ENCODE assay signal across 9 cellular contexts in genomic region chr14:22002860-22003284, GRCh38.
DNase-seq lines count a peak whose midpoint lies in the region; ATAC-seq lines count a peak whose summit lies in the region.
"Had no signal": no experiment of that assay in that cellular context is flagged by ENCODE, and none has a peak within 500 bp of the region (broad histone marks: within the 10 kb centered on the region; RNA-seq: fewer than 3 reads in every experiment).

No MANE protein-coding gene starts in this region.

- peaks cover 34% of the 10 kb centered on the region for H3K4me1 Mint-ChIP-seq in activated CD4-positive, alpha-beta T cell treated with anti-CD3 and anti-CD28 coated beads, Interleukin-2, amount 10 ng/mL, durations not matched to agents 7 days and 5 days

- H3K27me3 Mint-ChIP-seq in activated CD4-positive, alpha-beta T cell treated with anti-CD3 and anti-CD28 coated beads, Interleukin-2, amount 10 ng/mL, durations not matched to agents 7 days and 5 days: no peaks in the 10 kb centered on the region

- POLR2A ChIA-PET in activated CD4-positive, alpha-beta T cell treated with anti-CD3 and anti-CD28 coated beads, Interleukin-2, amount 10 ng/mL, durations not matched to agents 7 days and 5 days (lab: Charles Lee): no interaction called here

- no peaks in the 10 kb centered on the region for H3K9me3 ChIP-seq in effector memory CD4-positive, alpha-beta T cell (ENCODE audit: control insufficient read depth, low read length)
- H3K9me3 ChIP-seq: BLaER1 had no signal

- no peaks in the 10 kb centered on the region for H3K36me3 ChIP-seq in effector memory CD4-positive, alpha-beta T cell (ENCODE audit: control insufficient read depth, insufficient read depth, low read length)
- H3K36me3 ChIP-seq: BLaER1 had no signal

- CTCF ChIA-PET in activated CD4-positive, alpha-beta T cell treated with anti-CD3 and anti-CD28 coated beads, Interleukin-2, amount 10 ng/mL, durations not matched to agents 7 days and 5 days (lab: Charles Lee): interaction anchor here (0.9 to 1.8 kb wide), 11 partner anchors 9 to 569 kb away, joined by 3 to 5 read pairs (median 4); no protein-coding TSS in a partner anchor

- H3K4me3 ChIP-seq in effector memory CD4-positive, alpha-beta T cell (ENCODE audit: insufficient read depth, low read depth, low read length, poor library complexity, severe bottlenecking): no peak overlapping the region
- H3K4me3 ChIP-seq: BLaER1 had no signal

- H3K4me1 ChIP-seq in effector memory CD4-positive, alpha-beta T cell (ENCODE audit: control insufficient read depth, insufficient read depth, low read length, poor library complexity, severe bottlenecking): no peaks in the 10 kb centered on the region
- H3K4me1 ChIP-seq: BLaER1 had no signal

- DNase-seq in SIG-M5 treated with dmso at 0.1 percent for 504 hours (lab: John Stamatoyannopoulos, UW; ENCODE audit: unreplicated experiment) (peak; percentile 18), SIG-M5 (lab: John Stamatoyannopoulos, UW) (no peak), inferior parietal cortex (ENCODE audit: extremely low spot score) (no peak)
- peak; percentile 78 for DNase-seq in activated CD4-positive, alpha-beta T cell treated with anti-CD3 and anti-CD28 coated beads, Interleukin-2, amount 10 ng/mL, durations not matched to agents 7 days and 5 days
- DNase-seq in effector memory CD4-positive, alpha-beta T cell: peak; percentile 9 to 44 (median 44)
- peak; percentile 23 to 45 (median 38) for DNase-seq in stimulated activated CD4-positive, alpha-beta T cell treated with anti-CD3 and anti-CD28 coated beads, TNF-alpha, amount 100 ng/mL, for 4 hours (ENCODE audit: low read depth in 3 of 3)

- peak overlapping the region; percentile 90 for H3K27ac Mint-ChIP-seq in activated CD4-positive, alpha-beta T cell treated with anti-CD3 and anti-CD28 coated beads, Interleukin-2, amount 10 ng/mL, durations not matched to agents 7 days and 5 days

- H3K9me3 Mint-ChIP-seq in activated CD4-positive, alpha-beta T cell treated with anti-CD3 and anti-CD28 coated beads, Interleukin-2, amount 10 ng/mL, durations not matched to agents 7 days and 5 days: no peaks in the 10 kb centered on the region

- H3K27me3 ChIP-seq in effector memory CD4-positive, alpha-beta T cell (replicated peaks; ENCODE audit: control insufficient read depth, insufficient read depth, low read length, poor library complexity, severe bottlenecking): no peaks in the 10 kb centered on the region
- H3K27me3 ChIP-seq: BLaER1 had no signal

- peak overlapping the region; percentile 65 for H3K27ac ChIP-seq in effector memory CD4-positive, alpha-beta T cell (ENCODE audit: insufficient read depth, low read length, poor library complexity, severe bottlenecking)
- H3K27ac ChIP-seq: BLaER1 had no signal

- ATAC-seq in HG03565 (IDR thresholded peaks at IDR 0.05; ENCODE audit: unreplicated experiment) (no peak), GM21367 (IDR thresholded peaks at IDR 0.05; ENCODE audit: unreplicated experiment) (no peak)

- H3K4me3 Mint-ChIP-seq in activated CD4-positive, alpha-beta T cell treated with anti-CD3 and anti-CD28 coated beads, Interleukin-2, amount 10 ng/mL, durations not matched to agents 7 days and 5 days: peak overlapping the region; percentile 77

- H3K36me3 Mint-ChIP-seq in activated CD4-positive, alpha-beta T cell treated with anti-CD3 and anti-CD28 coated beads, Interleukin-2, amount 10 ng/mL, durations not matched to agents 7 days and 5 days (ENCODE audit: low read depth): peaks cover 12% of the 10 kb centered on the region

Comparison
In these comparisons a context has a peak if more than half of its experiments do, and no peak if none do; other contexts are left out.
1. DNase-seq: peak in SIG-M5 treated with dmso at 0.1 percent for 504 hours (single experiment), activated CD4-positive, alpha-beta T cell treated with anti-CD3 and anti-CD28 coated beads, Interleukin-2, amount 10 ng/mL, durations not matched to agents 7 days and 5 days (single experiment), effector memory CD4-positive, alpha-beta T cell (3 of 3) and stimulated activated CD4-positive, alpha-beta T cell treated with anti-CD3 and anti-CD28 coated beads, TNF-alpha, amount 100 ng/mL, for 4 hours (3 of 3); none in SIG-M5 (single experiment) and inferior parietal cortex (single experiment).